Comparison of ENCODE assay signal across 8 cellular contexts in the genomic region with DNA sequence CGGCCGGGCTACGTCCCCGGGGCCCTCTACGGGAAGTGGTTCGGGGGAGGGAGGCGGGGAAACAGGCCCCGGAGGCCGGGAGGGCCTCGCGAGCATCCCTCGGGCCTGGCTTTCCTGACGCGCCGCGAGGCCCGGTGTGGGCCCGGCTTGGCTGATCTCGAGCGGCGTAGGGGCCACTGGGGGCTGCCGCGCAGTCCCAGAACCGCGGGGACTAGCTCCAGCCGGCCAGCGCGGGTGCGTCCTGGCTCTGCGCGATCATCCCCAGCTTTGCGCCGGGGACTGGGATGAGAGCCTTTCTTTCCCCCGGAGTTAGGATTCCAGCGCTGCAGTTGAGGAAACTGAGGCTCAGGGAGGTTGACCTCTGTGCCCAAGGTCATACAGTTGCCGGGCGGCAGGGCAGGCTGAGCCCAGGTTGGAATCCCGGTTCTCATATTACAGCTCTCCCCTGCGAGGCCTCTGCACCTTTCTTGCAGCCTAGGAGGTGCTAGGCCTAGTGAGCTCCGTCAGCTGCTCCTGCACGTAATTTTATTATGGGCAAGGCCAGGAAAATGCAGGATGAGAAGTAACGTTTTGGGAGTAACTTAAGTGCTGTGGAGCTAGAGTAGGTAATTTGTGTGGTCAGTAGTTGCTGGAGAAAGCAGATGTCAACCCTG. TPM values are rescaled to one million over a fixed set of nuclear protein-coding genes. Genes with fewer than 3 reads are reported as not detected.
DNase-seq lines count a peak whose midpoint lies in the region; ATAC-seq, FAIRE-seq and TF ChIP-seq lines count a peak whose summit lies in the region.

No MANE protein-coding gene starts in this region.

- DNase-seq in AG09309 (ENCODE audit: low read depth) (no peak), NCI-H2171 treated with DMSO at 0.1 percent for 48 hours (lab: John Stamatoyannopoulos, UW) (peak; percentile 81), astrocyte of the cerebellum (ENCODE audit: low read depth) (no peak), inferior parietal cortex (ENCODE audit: extremely low spot score) (peak; percentile 48), small intestine (peak; percentile 52), NCI-H226 (no peak), SIG-M5 treated with dmso at 0.1 percent for 504 hours (lab: John Stamatoyannopoulos, UW; ENCODE audit: unreplicated experiment) (no peak)

- no peak for FAIRE-seq in small intestine (lab: Jason Lieb, UNC)

- TF ChIP-seq CTCF in AG09309 (IDR thresholded peaks at IDR 0.05; ENCODE audit: control insufficient read depth, insufficient read depth, low read depth, low read length, missing control alignments) (no peak), astrocyte of the cerebellum (IDR thresholded peaks at IDR 0.05; ENCODE audit: low read depth, low read length, missing control alignments) (no peak)

- peaks cover 6 to 11% of the 10 kb centered on the region in 2 donors for H3K4me1 ChIP-seq in small intestine (ENCODE audit: control insufficient read depth in 2 of 2, insufficient read depth in 1 of 2, low read depth in 1 of 2, low read length in 1 of 2)

- H3K27me3 ChIP-seq in small intestine (ENCODE audit: control insufficient read depth in 2 of 2, insufficient read depth in 2 of 2, low read length in 2 of 2), result no peaks in the 10 kb centered on the region

- H3K4me3 ChIP-seq in AG09309 (ENCODE audit: control insufficient read depth, low read depth, low read length), result peak overlapping the region; percentile 68
- H3K4me3 ChIP-seq in astrocyte of the cerebellum (ENCODE audit: low read depth, low read length), result peak overlapping the region; percentile 82
- peak overlapping the region; percentile 61 to 77 for H3K4me3 ChIP-seq in small intestine (ENCODE audit: low read depth in 1 of 2, low read length in 2 of 2)

- peak; percentile 23 for ATAC-seq in GM19467 (IDR thresholded peaks at IDR 0.05; ENCODE audit: unreplicated experiment)

- whole genome bisulfite sequencing in small intestine, 3 donors, result 0 to 1% (median 1%) methylated on average over 30 to 42 of the region's 42 CpGs

- H3K9me3 ChIP-seq in small intestine (ENCODE audit: control insufficient read depth, low read depth), result no peaks in the 10 kb centered on the region

- no peaks in the 10 kb centered on the region for H3K36me3 ChIP-seq in small intestine (ENCODE audit: control insufficient read depth in 2 of 2, insufficient read depth in 2 of 2, low read length in 2 of 2)

- in situ Hi-C loops in astrocyte of the cerebellum (cut with HindIII; ENCODE audit: low sequenced_read_pairs), result no loop called here

- peak overlapping the region; percentile 76 to 89 for H3K27ac ChIP-seq in small intestine (ENCODE audit: low read depth in 1 of 2, low read length in 1 of 2)

RNA-seq across cellular contexts. Expression of a gene that starts 0.5 kb away (rescaled TPM):
- 10 to 100 TPM in 1 of 3 donors, 1 to 10 TPM in 2; 7.2 to 17.1 (median 7.8) TPM for polyA plus RNA-seq in small intestine

Comparison
In these comparisons a context has a peak if more than half of its experiments do, and no peak if none do; other contexts are left out.
1. DNase-seq: peak in NCI-H2171 treated with DMSO at 0.1 percent for 48 hours (single experiment), inferior parietal cortex (single experiment) and small intestine (single experiment); none in AG09309 (single experiment), astrocyte of the cerebellum (single experiment), NCI-H226 (single experiment) and SIG-M5 treated with dmso at 0.1 percent for 504 hours (single experiment).
2. Peak in every context shown above with its lines, with median percentiles within 50 percentile points of each other: H3K4me3 ChIP-seq.